In the genomic region with DNA sequence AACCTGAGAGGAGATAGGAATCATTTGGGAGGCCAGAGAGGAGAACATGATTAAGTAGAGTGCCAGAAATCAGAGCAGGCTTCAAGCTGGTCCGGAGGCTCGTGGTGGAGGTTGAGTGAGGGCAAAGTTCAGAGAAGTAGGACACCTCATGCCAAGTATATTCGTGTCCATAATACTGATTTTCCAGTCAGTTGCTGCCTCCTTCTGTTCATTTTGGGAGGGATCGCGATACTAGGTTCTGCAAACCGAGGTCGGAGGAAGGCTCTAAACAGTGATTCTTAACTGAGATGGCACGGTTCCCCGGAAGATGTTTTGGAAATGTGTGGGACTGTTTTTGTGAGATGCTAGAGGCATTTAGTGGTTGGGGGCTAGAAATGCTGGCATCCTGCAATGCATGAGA, we compare ENCODE assay signal across 8 cellular contexts. TPM values are rescaled to one million over a fixed set of nuclear protein-coding genes. Genes with fewer than 3 reads are reported as not detected.
DNase-seq lines count a peak whose midpoint lies in the region; ATAC-seq and TF ChIP-seq lines count a peak whose summit lies in the region.

No MANE protein-coding gene starts in this region.

- peaks cover 43% of the 10 kb centered on the region for H3K4me1 Mint-ChIP-seq in activated naive CD8-positive, alpha-beta T cell treated with anti-CD3 and anti-CD28 coated beads, Interleukin-2, amount 50 U/mL, for 24 hours

- peak overlapping the region; percentile 43 for H3K27ac Mint-ChIP-seq in activated naive CD8-positive, alpha-beta T cell treated with anti-CD3 and anti-CD28 coated beads, Interleukin-2, amount 50 U/mL, for 24 hours

- TF ChIP-seq CTCF in kidney epithelial cell (IDR thresholded peaks at IDR 0.05; ENCODE audit: insufficient read depth, low read length, poor library complexity, severe bottlenecking) = peak; percentile 40

- H3K9me3 Mint-ChIP-seq in activated naive CD8-positive, alpha-beta T cell treated with anti-CD3 and anti-CD28 coated beads, Interleukin-2, amount 50 U/mL, for 24 hours = peaks cover 8% of the 10 kb centered on the region

- H3K4me3 ChIP-seq in kidney epithelial cell (ENCODE audit: low read depth, low read length) = no peak overlapping the region

- no peak overlapping the region for H3K4me3 Mint-ChIP-seq in activated naive CD8-positive, alpha-beta T cell treated with anti-CD3 and anti-CD28 coated beads, Interleukin-2, amount 50 U/mL, for 24 hours

- H3K27me3 Mint-ChIP-seq in activated naive CD8-positive, alpha-beta T cell treated with anti-CD3 and anti-CD28 coated beads, Interleukin-2, amount 50 U/mL, for 24 hours = no peaks in the 10 kb centered on the region

- peaks cover 3% of the 10 kb centered on the region for H3K36me3 Mint-ChIP-seq in activated naive CD8-positive, alpha-beta T cell treated with anti-CD3 and anti-CD28 coated beads, Interleukin-2, amount 50 U/mL, for 24 hours (ENCODE audit: low read depth)

- H3K27me3 ChIP-seq in kidney epithelial cell (ENCODE audit: control insufficient read depth, insufficient read depth, low read length) = peaks cover 2% of the 10 kb centered on the region

- H3K36me3 ChIP-seq in kidney epithelial cell (ENCODE audit: control insufficient read depth, insufficient read depth, low read length) = no peaks in the 10 kb centered on the region

- peak; percentile 22 to 50 for ATAC-seq in activated CD4-positive, CD25-positive, alpha-beta regulatory T cell treated with anti-CD3 and anti-CD28 coated beads, Interleukin-2, amount 50 U/mL, for 24 hours
- peak; percentile 66 for ATAC-seq in activated naive CD8-positive, alpha-beta T cell treated with anti-CD3 and anti-CD28 coated beads, Interleukin-2, amount 50 U/mL, for 24 hours
- no peak for ATAC-seq in GM21723 (IDR thresholded peaks at IDR 0.05; ENCODE audit: unreplicated experiment)

- no peak for DNase-seq in activated CD4-positive, CD25-positive, alpha-beta regulatory T cell treated with anti-CD3 and anti-CD28 coated beads, Interleukin-2, amount 50 U/mL, for 72 hours
- DNase-seq in NCI-H526 treated with DMSO at 0.1 percent for 48 hours (lab: John Stamatoyannopoulos, UW) (peak; percentile 30), kidney epithelial cell (ENCODE audit: low read depth) (no peak), ureter (ENCODE audit: low spot score) (peak; percentile 47), 8988T (no peak)
- peak; percentile 36 for DNase-seq in activated naive CD8-positive, alpha-beta T cell treated with anti-CD3 and anti-CD28 coated beads, Interleukin-2, amount 50 U/mL, for 24 hours

RNA-seq across cellular contexts. Expression of a gene that starts 13.6 kb away (rescaled TPM):
- total RNA-seq in kidney epithelial cell (not detected in 2 replicates), ureter (8.0 TPM)

RNA-seq across cellular contexts. Expression of a gene that starts 26.8 kb away (rescaled TPM):
- total RNA-seq in kidney epithelial cell (12.1 and 13.1 TPM in 2 replicates), ureter (226 TPM)

RNA-seq across cellular contexts. Expression of a gene that starts 38.8 kb away (rescaled TPM):
- 7.9 and 9.4 TPM in 2 replicates for total RNA-seq in kidney epithelial cell
- total RNA-seq in ureter = 7.9 TPM

RNA-seq across cellular contexts. Expression of a gene that starts 51.6 kb away (rescaled TPM):
- total RNA-seq in kidney epithelial cell (not detected in 2 replicates), ureter (10.4 TPM)

RNA-seq across cellular contexts. Expression of a gene that starts 53.2 kb away (rescaled TPM):
- total RNA-seq in kidney epithelial cell (not detected in 2 replicates), ureter (2.1 TPM)

Comparison
In these comparisons a context has a peak if more than half of its experiments do, and no peak if none do; other contexts are left out.
1. DNase-seq: peak in NCI-H526 treated with DMSO at 0.1 percent for 48 hours (single experiment), activated naive CD8-positive, alpha-beta T cell treated with anti-CD3 and anti-CD28 coated beads, Interleukin-2, amount 50 U/mL, for 24 hours (single experiment) and ureter (single experiment); none in activated CD4-positive, CD25-positive, alpha-beta regulatory T cell treated with anti-CD3 and anti-CD28 coated beads, Interleukin-2, amount 50 U/mL, for 72 hours (single experiment), kidney epithelial cell (single experiment) and 8988T (single experiment).
2. RNA of a gene that starts 26.8 kb away (total RNA-seq): 226 TPM in ureter (single experiment); 12.1 to 13.1 TPM in kidney epithelial cell; every median in the first group is over 10 times any median in the second.